Comparison of ENCODE assay signal across 18 cellular contexts in genomic region chr6:132650413-132650812, GRCh38.
DNase-seq lines count a peak whose midpoint lies in the region; ATAC-seq and TF ChIP-seq lines count a peak whose summit lies in the region.
"Had no signal": no experiment of that assay in that cellular context is flagged by ENCODE, and none has a peak within 500 bp of the region (broad histone marks: within the 10 kb centered on the region; RNA-seq: fewer than 3 reads in every experiment).

No MANE protein-coding gene starts in this region.

- TF ChIP-seq CTCF in RWPE2 (IDR thresholded peaks at IDR 0.05; ENCODE audit: poor library complexity, severe bottlenecking) (no peak), epithelial cell of esophagus (IDR thresholded peaks at IDR 0.05; ENCODE audit: insufficient read depth, low read depth, low read length, missing control alignments) (no peak)

- DNase-seq in RWPE2 (ENCODE audit: low spot score) = no peak
- DNase-seq in epithelial cell of esophagus (ENCODE audit: low read depth) = peak; percentile 87
- peak; percentile 19 for DNase-seq in kidney glomerular epithelial cell (lab: John Stamatoyannopoulos, UW)
- DNase-seq in HPDE6-E6E7 (ENCODE audit: extremely low spot score) = no peak
- DNase-seq: ACHN, DMS79 treated with DMSO at 0.1 percent for 48 hours, KBM-7, NCI-H1417 treated with DMSO at 0.1 percent for 48 hours, NCI-H187 treated with DMSO at 0.1 percent for 48 hours, NCI-H226, NCI-H524 had no signal

- peaks cover 3% of the 10 kb centered on the region for H3K4me1 ChIP-seq in RWPE2 (ENCODE audit: insufficient read depth, poor library complexity, severe bottlenecking)
- H3K4me1 ChIP-seq: HAP-1, SJSA1 had no signal

- ATAC-seq in HG02884 (IDR thresholded peaks at IDR 0.05; ENCODE audit: unreplicated experiment) (peak; percentile 7), RWPE2 (ENCODE audit: low read depth) (peak; percentile 49; the same call in 2 of the 3 replicates), GM18909 (IDR thresholded peaks at IDR 0.05; ENCODE audit: poor library complexity, unreplicated experiment) (no peak), GM19452 (IDR thresholded peaks at IDR 0.05; ENCODE audit: unreplicated experiment) (no peak)
- ATAC-seq: Panc1 had no signal

- H3K27ac ChIP-seq in RWPE2 (ENCODE audit: poor library complexity, severe bottlenecking) = no peak overlapping the region
- H3K27ac ChIP-seq: C4-2B, SJSA1 had no signal

- no peaks in the 10 kb centered on the region for H3K27me3 ChIP-seq in RWPE2 (ENCODE audit: insufficient read depth, poor library complexity, severe bottlenecking)

- H3K9me3 ChIP-seq in RWPE2 (ENCODE audit: severe bottlenecking) = no peaks in the 10 kb centered on the region
- H3K9me3 ChIP-seq: HAP-1, SJSA1 had no signal

- H3K36me3 ChIP-seq in RWPE2 (ENCODE audit: low read depth) = no peaks in the 10 kb centered on the region
- H3K36me3 ChIP-seq: HAP-1, SJSA1 had no signal

- H3K4me3 ChIP-seq in RWPE2 (ENCODE audit: severe bottlenecking) (no peak overlapping the region), epithelial cell of esophagus (ENCODE audit: low read length) (no peak overlapping the region)
- H3K4me3 ChIP-seq: HAP-1, SJSA1 had no signal

Comparison
In these comparisons a context has a peak if more than half of its experiments do, and no peak if none do; other contexts are left out.
1. ATAC-seq: peak in HG02884 (single experiment) and RWPE2 (single experiment); none in GM18909 (single experiment) and GM19452 (single experiment).
2. DNase-seq: peak in epithelial cell of esophagus (single experiment) and kidney glomerular epithelial cell (single experiment); none in RWPE2 (single experiment) and HPDE6-E6E7 (single experiment).